Comparison of ENCODE assay signal across 32 cellular contexts in genomic region chr4:138177278-138177968, GRCh38.
DNase-seq lines count a peak whose midpoint lies in the region; ATAC-seq and FAIRE-seq lines count a peak whose summit lies in the region.
"Had no signal": no experiment of that assay in that cellular context is flagged by ENCODE, and none has a peak within 500 bp of the region (broad histone marks: within the 10 kb centered on the region; RNA-seq: fewer than 3 reads in every experiment).

No MANE protein-coding gene starts in this region.

- no peak overlapping the region for H3K27ac ChIP-seq in small intestine (ENCODE audit: low read depth in 1 of 2, low read length in 1 of 2)
- H3K27ac ChIP-seq: 22Rv1, brain microvascular endothelial cell, lower lobe of right lung, ovary, upper lobe of right lung had no signal

- peaks cover 4% of the 10 kb centered on the region for H3K4me1 Mint-ChIP-seq in activated T-cell treated with anti-CD3 and anti-CD28 coated beads, Interleukin-2, amount 50 U/mL, for 72 hours (ENCODE audit: low read depth)
- H3K4me1 Mint-ChIP-seq in activated T-cell treated with anti-CD3 and anti-CD28 coated beads, Interleukin-2, amount 50 U/mL, for 24 hours (ENCODE audit: low read depth) = no peaks in the 10 kb centered on the region
- H3K4me1 Mint-ChIP-seq in dendritic cell treated with granulocyte-macrophage colony-stimulating factor and Interleukin-4, amounts not matched to agents 40 ng/mL and 50 ng/mL, for 4 days (ENCODE audit: low read depth) = peaks cover 8% of the 10 kb centered on the region
- H3K4me1 Mint-ChIP-seq: activated naive CD8-positive, alpha-beta T cell treated with anti-CD3 and anti-CD28 coated beads, Interleukin-2, amount 50 U/mL, for 24 hours; stimulated activated effector memory CD8-positive, alpha-beta T cell treated with anti-CD3 and anti-CD28 coated beads, Interleukin-12 subunit alpha, Interleukin-12 subunit beta, amount 100 ng/mL, for 72 hours had no signal

- no peak overlapping the region for H3K27ac Mint-ChIP-seq in activated T-cell treated with anti-CD3 and anti-CD28 coated beads, Interleukin-2, amount 50 U/mL, for 72 hours
- no peak overlapping the region for H3K27ac Mint-ChIP-seq in activated T-cell treated with anti-CD3 and anti-CD28 coated beads, Interleukin-2, amount 50 U/mL, for 24 hours
- peak overlapping the region; percentile 4 for H3K27ac Mint-ChIP-seq in dendritic cell treated with granulocyte-macrophage colony-stimulating factor and Interleukin-4, amounts not matched to agents 40 ng/mL and 50 ng/mL, for 4 days
- H3K27ac Mint-ChIP-seq: activated CD4-positive, alpha-beta T cell treated with anti-CD3 and anti-CD28 coated beads, Interleukin-2, amount 10 ng/mL, durations not matched to agents 24 days and 14 days; activated naive CD8-positive, alpha-beta T cell treated with anti-CD3 and anti-CD28 coated beads, Interleukin-2, amount 50 U/mL, for 24 hours; CD4-positive, alpha-beta T cell; stimulated activated effector memory CD8-positive, alpha-beta T cell treated with anti-CD3 and anti-CD28 coated beads, Interleukin-12 subunit alpha, Interleukin-12 subunit beta, amount 100 ng/mL, for 72 hours; T-helper 2 cell treated with Interferon-gamma antibody and Interleukin-4, amounts not matched to agents 5 μg/mL and 100 μg/mL, for 36 hours had no signal

- no peaks in the 10 kb centered on the region for H3K9me3 ChIP-seq in small intestine (ENCODE audit: control insufficient read depth, low read depth)
- H3K9me3 ChIP-seq: lower lobe of right lung, mucosa of descending colon, ovary, upper lobe of right lung had no signal

- peaks cover 0 to 3% of the 10 kb centered on the region in 2 donors for H3K9me3 Mint-ChIP-seq in activated T-cell treated with anti-CD3 and anti-CD28 coated beads, Interleukin-2, amount 50 U/mL, for 72 hours
- H3K9me3 Mint-ChIP-seq in activated T-cell treated with anti-CD3 and anti-CD28 coated beads, Interleukin-2, amount 50 U/mL, for 24 hours = peaks cover 2% of the 10 kb centered on the region
- H3K9me3 Mint-ChIP-seq in dendritic cell treated with granulocyte-macrophage colony-stimulating factor and Interleukin-4, amounts not matched to agents 40 ng/mL and 50 ng/mL, for 4 days = no peaks in the 10 kb centered on the region
- H3K9me3 Mint-ChIP-seq: activated CD4-positive, alpha-beta T cell treated with anti-CD3 and anti-CD28 coated beads, Interleukin-2, amount 10 ng/mL, durations not matched to agents 24 days and 14 days; activated naive CD8-positive, alpha-beta T cell treated with anti-CD3 and anti-CD28 coated beads, Interleukin-2, amount 50 U/mL, for 24 hours; CD4-positive, alpha-beta T cell; nephron; T-helper 2 cell treated with Interferon-gamma antibody and Interleukin-4, amounts not matched to agents 5 μg/mL and 100 μg/mL, for 36 hours had no signal

- no peaks in the 10 kb centered on the region for H3K4me1 ChIP-seq in small intestine (ENCODE audit: control insufficient read depth in 2 of 2, insufficient read depth in 1 of 2, low read depth in 1 of 2, low read length in 1 of 2)
- H3K4me1 ChIP-seq: lower lobe of right lung, upper lobe of right lung had no signal

- H3K36me3 Mint-ChIP-seq in activated T-cell treated with anti-CD3 and anti-CD28 coated beads, Interleukin-2, amount 50 U/mL, for 72 hours (ENCODE audit: insufficient read depth in 2 of 2) = peaks cover 1 to 11% of the 10 kb centered on the region in 2 donors
- H3K36me3 Mint-ChIP-seq in activated T-cell treated with anti-CD3 and anti-CD28 coated beads, Interleukin-2, amount 50 U/mL, for 24 hours (ENCODE audit: low read depth) = no peaks in the 10 kb centered on the region
- H3K36me3 Mint-ChIP-seq in dendritic cell treated with granulocyte-macrophage colony-stimulating factor and Interleukin-4, amounts not matched to agents 40 ng/mL and 50 ng/mL, for 4 days (ENCODE audit: low read depth) = peaks cover 94% of the 10 kb centered on the region
- H3K36me3 Mint-ChIP-seq: stimulated activated effector memory CD8-positive, alpha-beta T cell treated with anti-CD3 and anti-CD28 coated beads, Interleukin-12 subunit alpha, Interleukin-12 subunit beta, amount 100 ng/mL, for 72 hours had no signal

- H3K27me3 Mint-ChIP-seq in activated T-cell treated with anti-CD3 and anti-CD28 coated beads, Interleukin-2, amount 50 U/mL, for 72 hours (ENCODE audit: low read depth) = no peaks in the 10 kb centered on the region
- no peaks in the 10 kb centered on the region for H3K27me3 Mint-ChIP-seq in activated T-cell treated with anti-CD3 and anti-CD28 coated beads, Interleukin-2, amount 50 U/mL, for 24 hours
- no peaks in the 10 kb centered on the region for H3K27me3 Mint-ChIP-seq in dendritic cell treated with granulocyte-macrophage colony-stimulating factor and Interleukin-4, amounts not matched to agents 40 ng/mL and 50 ng/mL, for 4 days
- H3K27me3 Mint-ChIP-seq: activated CD4-positive, alpha-beta T cell treated with anti-CD3 and anti-CD28 coated beads, Interleukin-2, amount 10 ng/mL, durations not matched to agents 24 days and 14 days; activated naive CD8-positive, alpha-beta T cell treated with anti-CD3 and anti-CD28 coated beads, Interleukin-2, amount 50 U/mL, for 24 hours; CD4-positive, alpha-beta T cell had no signal

- DNase-seq in activated T-cell treated with anti-CD3 and anti-CD28 coated beads, Interleukin-2, amount 50 U/mL, for 72 hours = no peak
- DNase-seq in activated T-cell treated with anti-CD3 and anti-CD28 coated beads, Interleukin-2, amount 50 U/mL, for 24 hours = no peak
- DNase-seq in small intestine = no peak
- no peak for DNase-seq in OCI-M1 (lab: John Stamatoyannopoulos, UW)
- DNase-seq: activated CD4-positive, alpha-beta T cell treated with anti-CD3 and anti-CD28 coated beads, Interleukin-2, amount 10 ng/mL, durations not matched to agents 24 days and 14 days; activated naive CD8-positive, alpha-beta T cell treated with anti-CD3 and anti-CD28 coated beads, Interleukin-2, amount 50 U/mL, for 24 hours; brain microvascular endothelial cell; CD4-positive, alpha-beta T cell; effector CD8-positive, alpha-beta T cell; EL; erythroblast; head of caudate nucleus; kidney glomerular epithelial cell; lower lobe of right lung; mucosa of descending colon; NCI-H1092; NCI-H1930; NCI-H345; NCI-H774; ovary; retina; stimulated activated CD4-positive, alpha-beta T cell treated with anti-CD3 and anti-CD28 coated beads, Interleukin-2, amount 100 ng/mL, for 48 hours; substantia nigra; upper lobe of right lung had no signal

- H3K36me3 ChIP-seq in small intestine (ENCODE audit: control insufficient read depth in 2 of 2, insufficient read depth in 2 of 2, low read length in 2 of 2) = no peaks in the 10 kb centered on the region
- H3K36me3 ChIP-seq: lower lobe of right lung, ovary, upper lobe of right lung had no signal

- WGBS in small intestine, 3 donors = 89 to 93% (median 90%) methylated on average over 2 of the region's 2 CpGs

- H3K4me3 ChIP-seq in small intestine (ENCODE audit: low read depth in 1 of 2, low read length in 2 of 2) = no peak overlapping the region
- H3K4me3 ChIP-seq: lower lobe of right lung, mucosa of descending colon, ovary, upper lobe of right lung had no signal

- H3K27me3 ChIP-seq in small intestine (ENCODE audit: control insufficient read depth in 2 of 2, insufficient read depth in 2 of 2, low read length in 2 of 2) = no peaks in the 10 kb centered on the region
- H3K27me3 ChIP-seq: brain microvascular endothelial cell, ovary, upper lobe of right lung had no signal

- no peak for FAIRE-seq in small intestine (lab: Jason Lieb, UNC)

- intact Hi-C loops in dendritic cell treated with granulocyte-macrophage colony-stimulating factor and Interleukin-4, amounts not matched to agents 40 ng/mL and 50 ng/mL, for 4 days (cut with micrococcal nuclease) = no loop called here

- no peak overlapping the region for H3K4me3 Mint-ChIP-seq in activated T-cell treated with anti-CD3 and anti-CD28 coated beads, Interleukin-2, amount 50 U/mL, for 72 hours
- H3K4me3 Mint-ChIP-seq in activated T-cell treated with anti-CD3 and anti-CD28 coated beads, Interleukin-2, amount 50 U/mL, for 24 hours = no peak overlapping the region
- H3K4me3 Mint-ChIP-seq in dendritic cell treated with granulocyte-macrophage colony-stimulating factor and Interleukin-4, amounts not matched to agents 40 ng/mL and 50 ng/mL, for 4 days = no peak overlapping the region
- H3K4me3 Mint-ChIP-seq: activated CD4-positive, alpha-beta T cell treated with anti-CD3 and anti-CD28 coated beads, Interleukin-2, amount 10 ng/mL, durations not matched to agents 24 days and 14 days; activated naive CD8-positive, alpha-beta T cell treated with anti-CD3 and anti-CD28 coated beads, Interleukin-2, amount 50 U/mL, for 24 hours; CD4-positive, alpha-beta T cell; nephron; stimulated activated effector memory CD8-positive, alpha-beta T cell treated with anti-CD3 and anti-CD28 coated beads, Interleukin-12 subunit alpha, Interleukin-12 subunit beta, amount 100 ng/mL, for 72 hours; T-helper 2 cell treated with Interferon-gamma antibody and Interleukin-4, amounts not matched to agents 5 μg/mL and 100 μg/mL, for 36 hours had no signal

- ATAC-seq in activated T-cell treated with anti-CD3 and anti-CD28 coated beads, Interleukin-2, amount 50 U/mL, for 72 hours (replicated peaks in 1 of 2) = peak; percentile 20 to 42
- ATAC-seq in HG02610 (IDR thresholded peaks at IDR 0.05; ENCODE audit: unreplicated experiment) = peak; percentile 63
- ATAC-seq in HG03280 (IDR thresholded peaks at IDR 0.05; ENCODE audit: unreplicated experiment) = peak; percentile 56
- no peak for ATAC-seq in GM21723 (IDR thresholded peaks at IDR 0.05; ENCODE audit: unreplicated experiment)
- ATAC-seq: activated naive CD8-positive, alpha-beta T cell treated with anti-CD3 and anti-CD28 coated beads, Interleukin-2, amount 50 U/mL, for 24 hours; lower lobe of right lung; mucosa of descending colon; stimulated activated effector memory CD8-positive, alpha-beta T cell treated with anti-CD3 and anti-CD28 coated beads, Interleukin-12 subunit alpha, Interleukin-12 subunit beta, amount 100 ng/mL, for 72 hours; upper lobe of right lung had no signal
